In the genomic region with DNA sequence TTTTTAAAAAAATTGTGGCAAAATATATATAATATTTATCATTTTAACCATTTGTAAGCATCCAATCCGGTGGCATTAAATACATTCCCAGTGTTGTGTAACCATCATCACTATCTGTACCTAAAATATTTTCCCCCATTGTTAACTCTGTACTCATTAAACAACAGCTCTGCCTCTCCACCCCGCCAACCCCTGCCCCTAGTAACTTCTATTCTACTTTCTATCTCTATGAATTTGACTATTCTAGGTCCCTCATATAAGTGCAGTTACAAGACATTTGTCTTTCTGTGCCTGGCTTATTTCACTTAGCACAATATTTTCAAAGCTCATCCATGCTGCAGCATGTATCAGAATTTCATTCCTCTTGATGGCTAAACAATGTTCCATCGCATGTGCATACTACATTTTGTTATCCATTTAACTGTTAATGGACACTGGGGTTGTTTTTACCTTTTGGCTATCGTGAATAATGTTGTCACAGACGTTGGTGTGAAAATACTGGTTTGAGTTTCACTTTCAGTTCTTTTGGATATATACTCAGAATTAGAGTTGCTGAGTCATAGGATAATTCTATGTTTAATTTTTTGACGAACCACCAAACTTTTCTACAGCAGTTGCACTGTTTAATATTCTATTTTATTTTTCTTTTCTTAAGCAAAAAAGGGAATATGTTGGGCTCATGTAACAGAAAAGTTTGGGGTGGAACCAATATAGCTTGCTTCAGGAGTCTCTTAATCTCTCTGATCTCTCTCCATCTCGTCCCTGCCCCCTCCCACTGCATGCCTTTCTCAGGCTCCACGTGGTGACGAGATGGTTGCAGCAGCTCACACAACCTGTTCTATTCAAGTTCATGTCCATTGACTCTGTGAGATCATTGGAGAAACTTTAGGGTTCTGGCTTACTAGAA, we compare ENCODE assay signal across 2 cellular contexts.
TF ChIP-seq lines count a peak whose summit lies in the region.

No MANE protein-coding gene starts in this region.

TF ChIP-seq in GM23338, 12 proteins besides CTCF, POLR2A, EP300 and RAD21 (continues in another document):
- no peak for TF ChIP-seq NANOG (IDR thresholded peaks at IDR 0.05; ENCODE audit: borderline replicate concordance)
- TF ChIP-seq EZH2phosphoT487 (IDR thresholded peaks at IDR 0.05; ENCODE audit: unreplicated experiment) = no peak
- TF ChIP-seq ZNF331 (CRISPR knock-in tag; IDR thresholded peaks at IDR 0.05; ENCODE audit: low read depth) = no peak
- TF ChIP-seq POLR2AphosphoS5 (IDR thresholded peaks at IDR 0.05; ENCODE audit: low read depth) = no peak
- TF ChIP-seq, protein P1, sequence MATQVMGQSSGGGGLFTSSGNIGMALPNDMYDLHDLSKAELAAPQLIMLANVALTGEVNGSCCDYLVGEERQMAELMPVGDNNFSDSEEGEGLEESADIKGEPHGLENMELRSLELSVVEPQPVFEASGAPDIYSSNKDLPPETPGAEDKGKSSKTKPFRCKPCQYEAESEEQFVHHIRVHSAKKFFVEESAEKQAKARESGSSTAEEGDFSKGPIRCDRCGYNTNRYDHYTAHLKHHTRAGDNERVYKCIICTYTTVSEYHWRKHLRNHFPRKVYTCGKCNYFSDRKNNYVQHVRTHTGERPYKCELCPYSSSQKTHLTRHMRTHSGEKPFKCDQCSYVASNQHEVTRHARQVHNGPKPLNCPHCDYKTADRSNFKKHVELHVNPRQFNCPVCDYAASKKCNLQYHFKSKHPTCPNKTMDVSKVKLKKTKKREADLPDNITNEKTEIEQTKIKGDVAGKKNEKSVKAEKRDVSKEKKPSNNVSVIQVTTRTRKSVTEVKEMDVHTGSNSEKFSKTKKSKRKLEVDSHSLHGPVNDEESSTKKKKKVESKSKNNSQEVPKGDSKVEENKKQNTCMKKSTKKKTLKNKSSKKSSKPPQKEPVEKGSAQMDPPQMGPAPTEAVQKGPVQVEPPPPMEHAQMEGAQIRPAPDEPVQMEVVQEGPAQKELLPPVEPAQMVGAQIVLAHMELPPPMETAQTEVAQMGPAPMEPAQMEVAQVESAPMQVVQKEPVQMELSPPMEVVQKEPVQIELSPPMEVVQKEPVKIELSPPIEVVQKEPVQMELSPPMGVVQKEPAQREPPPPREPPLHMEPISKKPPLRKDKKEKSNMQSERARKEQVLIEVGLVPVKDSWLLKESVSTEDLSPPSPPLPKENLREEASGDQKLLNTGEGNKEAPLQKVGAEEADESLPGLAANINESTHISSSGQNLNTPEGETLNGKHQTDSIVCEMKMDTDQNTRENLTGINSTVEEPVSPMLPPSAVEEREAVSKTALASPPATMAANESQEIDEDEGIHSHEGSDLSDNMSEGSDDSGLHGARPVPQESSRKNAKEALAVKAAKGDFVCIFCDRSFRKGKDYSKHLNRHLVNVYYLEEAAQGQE (IDR thresholded peaks at IDR 0.05; ENCODE audit: unreplicated experiment) = no peak
- no peak for TF ChIP-seq ZNF114 (CRISPR knock-in tag; IDR thresholded peaks at IDR 0.05)
- TF ChIP-seq STAT1 (IDR thresholded peaks at IDR 0.05; ENCODE audit: unreplicated experiment) = no peak
- TF ChIP-seq, protein P2, sequence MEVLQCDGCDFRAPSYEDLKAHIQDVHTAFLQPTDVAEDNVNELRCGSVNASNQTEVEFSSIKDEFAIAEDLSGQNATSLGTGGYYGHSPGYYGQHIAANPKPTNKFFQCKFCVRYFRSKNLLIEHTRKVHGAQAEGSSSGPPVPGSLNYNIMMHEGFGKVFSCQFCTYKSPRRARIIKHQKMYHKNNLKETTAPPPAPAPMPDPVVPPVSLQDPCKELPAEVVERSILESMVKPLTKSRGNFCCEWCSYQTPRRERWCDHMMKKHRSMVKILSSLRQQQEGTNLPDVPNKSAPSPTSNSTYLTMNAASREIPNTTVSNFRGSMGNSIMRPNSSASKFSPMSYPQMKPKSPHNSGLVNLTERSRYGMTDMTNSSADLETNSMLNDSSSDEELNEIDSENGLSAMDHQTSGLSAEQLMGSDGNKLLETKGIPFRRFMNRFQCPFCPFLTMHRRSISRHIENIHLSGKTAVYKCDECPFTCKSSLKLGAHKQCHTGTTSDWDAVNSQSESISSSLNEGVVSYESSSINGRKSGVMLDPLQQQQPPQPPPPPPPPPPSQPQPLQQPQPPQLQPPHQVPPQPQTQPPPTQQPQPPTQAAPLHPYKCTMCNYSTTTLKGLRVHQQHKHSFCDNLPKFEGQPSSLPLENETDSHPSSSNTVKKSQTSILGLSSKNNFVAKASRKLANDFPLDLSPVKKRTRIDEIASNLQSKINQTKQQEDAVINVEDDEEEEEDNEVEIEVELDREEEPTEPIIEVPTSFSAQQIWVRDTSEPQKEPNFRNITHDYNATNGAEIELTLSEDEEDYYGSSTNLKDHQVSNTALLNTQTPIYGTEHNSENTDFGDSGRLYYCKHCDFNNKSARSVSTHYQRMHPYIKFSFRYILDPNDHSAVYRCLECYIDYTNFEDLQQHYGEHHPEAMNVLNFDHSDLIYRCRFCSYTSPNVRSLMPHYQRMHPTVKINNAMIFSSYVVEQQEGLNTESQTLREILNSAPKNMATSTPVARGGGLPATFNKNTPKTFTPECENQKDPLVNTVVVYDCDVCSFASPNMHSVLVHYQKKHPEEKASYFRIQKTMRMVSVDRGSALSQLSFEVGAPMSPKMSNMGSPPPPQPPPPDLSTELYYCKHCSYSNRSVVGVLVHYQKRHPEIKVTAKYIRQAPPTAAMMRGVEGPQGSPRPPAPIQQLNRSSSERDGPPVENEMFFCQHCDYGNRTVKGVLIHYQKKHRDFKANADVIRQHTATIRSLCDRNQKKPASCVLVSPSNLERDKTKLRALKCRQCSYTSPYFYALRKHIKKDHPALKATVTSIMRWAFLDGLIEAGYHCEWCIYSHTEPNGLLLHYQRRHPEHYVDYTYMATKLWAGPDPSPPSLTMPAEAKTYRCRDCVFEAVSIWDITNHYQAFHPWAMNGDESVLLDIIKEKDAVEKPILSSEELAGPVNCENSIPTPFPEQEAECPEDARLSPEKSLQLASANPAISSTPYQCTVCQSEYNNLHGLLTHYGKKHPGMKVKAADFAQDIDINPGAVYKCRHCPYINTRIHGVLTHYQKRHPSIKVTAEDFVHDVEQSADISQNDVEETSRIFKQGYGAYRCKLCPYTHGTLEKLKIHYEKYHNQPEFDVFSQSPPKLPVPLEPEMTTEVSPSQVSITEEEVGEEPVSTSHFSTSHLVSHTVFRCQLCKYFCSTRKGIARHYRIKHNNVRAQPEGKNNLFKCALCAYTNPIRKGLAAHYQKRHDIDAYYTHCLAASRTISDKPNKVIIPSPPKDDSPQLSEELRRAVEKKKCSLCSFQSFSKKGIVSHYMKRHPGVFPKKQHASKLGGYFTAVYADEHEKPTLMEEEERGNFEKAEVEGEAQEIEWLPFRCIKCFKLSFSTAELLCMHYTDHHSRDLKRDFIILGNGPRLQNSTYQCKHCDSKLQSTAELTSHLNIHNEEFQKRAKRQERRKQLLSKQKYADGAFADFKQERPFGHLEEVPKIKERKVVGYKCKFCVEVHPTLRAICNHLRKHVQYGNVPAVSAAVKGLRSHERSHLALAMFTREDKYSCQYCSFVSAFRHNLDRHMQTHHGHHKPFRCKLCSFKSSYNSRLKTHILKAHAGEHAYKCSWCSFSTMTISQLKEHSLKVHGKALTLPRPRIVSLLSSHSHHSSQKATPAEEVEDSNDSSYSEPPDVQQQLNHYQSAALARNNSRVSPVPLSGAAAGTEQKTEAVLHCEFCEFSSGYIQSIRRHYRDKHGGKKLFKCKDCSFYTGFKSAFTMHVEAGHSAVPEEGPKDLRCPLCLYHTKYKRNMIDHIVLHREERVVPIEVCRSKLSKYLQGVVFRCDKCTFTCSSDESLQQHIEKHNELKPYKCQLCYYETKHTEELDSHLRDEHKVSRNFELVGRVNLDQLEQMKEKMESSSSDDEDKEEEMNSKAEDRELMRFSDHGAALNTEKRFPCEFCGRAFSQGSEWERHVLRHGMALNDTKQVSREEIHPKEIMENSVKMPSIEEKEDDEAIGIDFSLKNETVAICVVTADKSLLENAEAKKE (CRISPR knock-in tag; IDR thresholded peaks at IDR 0.05) = no peak
- TF ChIP-seq EZH2 (IDR thresholded peaks at IDR 0.05; ENCODE audit: low read depth, unreplicated experiment) = no peak
- TF ChIP-seq CREB1 (CRISPR knock-in tag; IDR thresholded peaks at IDR 0.05; ENCODE audit: low read depth) = no peak

TF ChIP-seq in HepG2, 621 proteins besides CTCF, POLR2A, EP300 and RAD21 (continues in another document):
- TF ChIP-seq ATAD3A (CRISPR knock-in tag; IDR thresholded peaks at IDR 0.05) (no peak), ADNP (CRISPR knock-in tag; IDR thresholded peaks at IDR 0.05) (no peak), ZNF317 (CRISPR knock-in tag; IDR thresholded peaks at IDR 0.05) (no peak), SRY (CRISPR knock-in tag; IDR thresholded peaks at IDR 0.05) (no peak), ZNF549 (CRISPR knock-in tag; IDR thresholded peaks at IDR 0.05) (no peak), ZNF530 (CRISPR knock-in tag; IDR thresholded peaks at IDR 0.05; ENCODE audit: low read depth) (no peak), ZNF510 (CRISPR knock-in tag; IDR thresholded peaks at IDR 0.05; ENCODE audit: low read depth) (no peak)
- TF ChIP-seq, protein P3, sequence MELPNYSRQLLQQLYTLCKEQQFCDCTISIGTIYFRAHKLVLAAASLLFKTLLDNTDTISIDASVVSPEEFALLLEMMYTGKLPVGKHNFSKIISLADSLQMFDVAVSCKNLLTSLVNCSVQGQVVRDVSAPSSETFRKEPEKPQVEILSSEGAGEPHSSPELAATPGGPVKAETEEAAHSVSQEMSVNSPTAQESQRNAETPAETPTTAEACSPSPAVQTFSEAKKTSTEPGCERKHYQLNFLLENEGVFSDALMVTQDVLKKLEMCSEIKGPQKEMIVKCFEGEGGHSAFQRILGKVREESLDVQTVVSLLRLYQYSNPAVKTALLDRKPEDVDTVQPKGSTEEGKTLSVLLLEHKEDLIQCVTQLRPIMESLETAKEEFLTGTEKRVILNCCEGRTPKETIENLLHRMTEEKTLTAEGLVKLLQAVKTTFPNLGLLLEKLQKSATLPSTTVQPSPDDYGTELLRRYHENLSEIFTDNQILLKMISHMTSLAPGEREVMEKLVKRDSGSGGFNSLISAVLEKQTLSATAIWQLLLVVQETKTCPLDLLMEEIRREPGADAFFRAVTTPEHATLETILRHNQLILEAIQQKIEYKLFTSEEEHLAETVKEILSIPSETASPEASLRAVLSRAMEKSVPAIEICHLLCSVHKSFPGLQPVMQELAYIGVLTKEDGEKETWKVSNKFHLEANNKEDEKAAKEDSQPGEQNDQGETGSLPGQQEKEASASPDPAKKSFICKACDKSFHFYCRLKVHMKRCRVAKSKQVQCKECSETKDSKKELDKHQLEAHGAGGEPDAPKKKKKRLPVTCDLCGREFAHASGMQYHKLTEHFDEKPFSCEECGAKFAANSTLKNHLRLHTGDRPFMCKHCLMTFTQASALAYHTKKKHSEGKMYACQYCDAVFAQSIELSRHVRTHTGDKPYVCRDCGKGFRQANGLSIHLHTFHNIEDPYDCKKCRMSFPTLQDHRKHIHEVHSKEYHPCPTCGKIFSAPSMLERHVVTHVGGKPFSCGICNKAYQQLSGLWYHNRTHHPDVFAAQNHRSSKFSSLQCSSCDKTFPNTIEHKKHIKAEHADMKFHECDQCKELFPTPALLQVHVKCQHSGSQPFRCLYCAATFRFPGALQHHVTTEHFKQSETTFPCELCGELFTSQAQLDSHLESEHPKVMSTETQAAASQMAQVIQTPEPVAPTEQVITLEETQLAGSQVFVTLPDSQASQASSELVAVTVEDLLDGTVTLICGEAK (IDR thresholded peaks at IDR 0.05) = no peak
- TF ChIP-seq, protein P3 (CRISPR knock-in tag; IDR thresholded peaks at IDR 0.05) = no peak
- TF ChIP-seq, protein P4, sequence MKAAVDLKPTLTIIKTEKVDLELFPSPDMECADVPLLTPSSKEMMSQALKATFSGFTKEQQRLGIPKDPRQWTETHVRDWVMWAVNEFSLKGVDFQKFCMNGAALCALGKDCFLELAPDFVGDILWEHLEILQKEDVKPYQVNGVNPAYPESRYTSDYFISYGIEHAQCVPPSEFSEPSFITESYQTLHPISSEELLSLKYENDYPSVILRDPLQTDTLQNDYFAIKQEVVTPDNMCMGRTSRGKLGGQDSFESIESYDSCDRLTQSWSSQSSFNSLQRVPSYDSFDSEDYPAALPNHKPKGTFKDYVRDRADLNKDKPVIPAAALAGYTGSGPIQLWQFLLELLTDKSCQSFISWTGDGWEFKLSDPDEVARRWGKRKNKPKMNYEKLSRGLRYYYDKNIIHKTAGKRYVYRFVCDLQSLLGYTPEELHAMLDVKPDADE (CRISPR knock-in tag; IDR thresholded peaks at IDR 0.05) = no peak
- TF ChIP-seq, protein P5, sequence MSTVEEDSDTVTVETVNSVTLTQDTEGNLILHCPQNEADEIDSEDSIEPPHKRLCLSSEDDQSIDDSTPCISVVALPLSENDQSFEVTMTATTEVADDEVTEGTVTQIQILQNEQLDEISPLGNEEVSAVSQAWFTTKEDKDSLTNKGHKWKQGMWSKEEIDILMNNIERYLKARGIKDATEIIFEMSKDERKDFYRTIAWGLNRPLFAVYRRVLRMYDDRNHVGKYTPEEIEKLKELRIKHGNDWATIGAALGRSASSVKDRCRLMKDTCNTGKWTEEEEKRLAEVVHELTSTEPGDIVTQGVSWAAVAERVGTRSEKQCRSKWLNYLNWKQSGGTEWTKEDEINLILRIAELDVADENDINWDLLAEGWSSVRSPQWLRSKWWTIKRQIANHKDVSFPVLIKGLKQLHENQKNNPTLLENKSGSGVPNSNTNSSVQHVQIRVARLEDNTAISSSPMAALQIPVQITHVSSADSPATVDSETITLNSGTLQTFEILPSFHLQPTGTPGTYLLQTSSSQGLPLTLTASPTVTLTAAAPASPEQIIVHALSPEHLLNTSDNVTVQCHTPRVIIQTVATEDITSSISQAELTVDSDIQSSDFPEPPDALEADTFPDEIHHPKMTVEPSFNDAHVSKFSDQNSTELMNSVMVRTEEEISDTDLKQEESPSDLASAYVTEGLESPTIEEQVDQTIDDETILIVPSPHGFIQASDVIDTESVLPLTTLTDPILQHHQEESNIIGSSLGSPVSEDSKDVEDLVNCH (CRISPR knock-in tag; IDR thresholded peaks at IDR 0.05) = no peak
